Comparison of ENCODE assay signal across 21 cellular contexts in genomic region chr16:57030346-57030902, GRCh38. TPM values are rescaled to one million over a fixed set of nuclear protein-coding genes. Genes with fewer than 3 reads are reported as not detected.
DNase-seq lines count a peak whose midpoint lies in the region; ATAC-seq and TF ChIP-seq lines count a peak whose summit lies in the region.
"Had no signal": no experiment of that assay in that cellular context is flagged by ENCODE, and none has a peak within 500 bp of the region (broad histone marks: within the 10 kb centered on the region; RNA-seq: fewer than 3 reads in every experiment).

No MANE protein-coding gene starts in this region.

- H3K36me3 Mint-ChIP-seq in activated naive CD8-positive, alpha-beta T cell, result peaks cover 34% of the 10 kb centered on the region
- peaks cover 66% of the 10 kb centered on the region for H3K36me3 Mint-ChIP-seq in activated naive CD8-positive, alpha-beta T cell treated with anti-CD3 and anti-CD28 coated beads, Interleukin-2, amount 50 U/mL, for 24 hours (ENCODE audit: low read depth)
- H3K36me3 Mint-ChIP-seq in effector memory CD8-positive, alpha-beta T cell (ENCODE audit: insufficient read depth), result peaks cover 78% of the 10 kb centered on the region
- peaks cover 73 to 86% of the 10 kb centered on the region in 2 donors for H3K36me3 Mint-ChIP-seq in stimulated activated naive B cell treated with anti-CD40 and anti-IgM and Interleukin-4, amounts not matched to agents 10 μg/mL and 1 μg/mL and 100 μg/mL, for 72 hours

- no peak for TF ChIP-seq CTCF in osteoblast (IDR thresholded peaks at IDR 0.05; ENCODE audit: extremely low read depth, low read depth, low read length)

- no peak overlapping the region for H3K4me2 ChIP-seq in osteoblast (ENCODE audit: insufficient read depth, low read length)

- H3K9me3 Mint-ChIP-seq in activated naive CD8-positive, alpha-beta T cell (ENCODE audit: low read depth), result no peaks in the 10 kb centered on the region
- no peaks in the 10 kb centered on the region for H3K9me3 Mint-ChIP-seq in activated naive CD8-positive, alpha-beta T cell treated with anti-CD3 and anti-CD28 coated beads, Interleukin-2, amount 50 U/mL, for 24 hours
- no peaks in the 10 kb centered on the region for H3K9me3 Mint-ChIP-seq in effector memory CD8-positive, alpha-beta T cell
- H3K9me3 Mint-ChIP-seq in stimulated activated naive B cell treated with anti-CD40 and anti-IgM and Interleukin-4, amounts not matched to agents 10 μg/mL and 1 μg/mL and 100 μg/mL, for 72 hours, result peaks cover 4% of the 10 kb centered on the region in 2 donors

- no peak overlapping the region for H3K27ac ChIP-seq in osteoblast (ENCODE audit: low read depth, low read length)
- H3K27ac ChIP-seq: gastrocnemius medialis, right lobe of liver, SK-N-MC, suprapubic skin had no signal

- no peaks in the 10 kb centered on the region for H3K79me2 ChIP-seq in osteoblast (ENCODE audit: insufficient read depth, low read length)

- H3K27me3 ChIP-seq in osteoblast (ENCODE audit: insufficient read depth, low read length), result no peaks in the 10 kb centered on the region
- H3K27me3 ChIP-seq: gastrocnemius medialis, right lobe of liver, suprapubic skin had no signal

- H3K4me3 ChIP-seq in osteoblast (ENCODE audit: insufficient read depth, low read length), result no peak overlapping the region
- H3K4me3 ChIP-seq: gastrocnemius medialis, right lobe of liver, SK-N-MC, suprapubic skin had no signal

- no peaks in the 10 kb centered on the region for H3K27me3 Mint-ChIP-seq in activated naive CD8-positive, alpha-beta T cell
- H3K27me3 Mint-ChIP-seq in activated naive CD8-positive, alpha-beta T cell treated with anti-CD3 and anti-CD28 coated beads, Interleukin-2, amount 50 U/mL, for 24 hours, result no peaks in the 10 kb centered on the region
- no peaks in the 10 kb centered on the region for H3K27me3 Mint-ChIP-seq in effector memory CD8-positive, alpha-beta T cell
- no peaks in the 10 kb centered on the region for H3K27me3 Mint-ChIP-seq in stimulated activated naive B cell treated with anti-CD40 and anti-IgM and Interleukin-4, amounts not matched to agents 10 μg/mL and 1 μg/mL and 100 μg/mL, for 72 hours

- H4K20me1 ChIP-seq in osteoblast (ENCODE audit: insufficient read depth, low read length), result peaks cover 6% of the 10 kb centered on the region

- H3K9me3 ChIP-seq in osteoblast (ENCODE audit: low read depth, low read length), result no peaks in the 10 kb centered on the region
- H3K9me3 ChIP-seq: gastrocnemius medialis, right lobe of liver, suprapubic skin had no signal

- ATAC-seq in activated naive CD8-positive, alpha-beta T cell treated with anti-CD3 and anti-CD28 coated beads, Interleukin-2, amount 50 U/mL, for 24 hours, result no peak
- ATAC-seq in effector memory CD8-positive, alpha-beta T cell (replicated peaks), result no peak
- no peak for ATAC-seq in stimulated activated naive B cell treated with anti-CD40 and anti-IgM and Interleukin-4, amounts not matched to agents 10 μg/mL and 1 μg/mL and 100 μg/mL, for 72 hours (replicated peaks)
- ATAC-seq: gastrocnemius medialis, right lobe of liver had no signal

- no peak for TF ChIP-seq EP300 in Ishikawa (IDR thresholded peaks at IDR 0.05; ENCODE audit: borderline replicate concordance)

- H3K4me1 Mint-ChIP-seq in activated naive CD8-positive, alpha-beta T cell (ENCODE audit: low read depth), result peaks cover 85% of the 10 kb centered on the region
- peaks cover 72% of the 10 kb centered on the region for H3K4me1 Mint-ChIP-seq in activated naive CD8-positive, alpha-beta T cell treated with anti-CD3 and anti-CD28 coated beads, Interleukin-2, amount 50 U/mL, for 24 hours
- peaks cover 61 to 74% of the 10 kb centered on the region in 2 donors for H3K4me1 Mint-ChIP-seq in effector memory CD8-positive, alpha-beta T cell (ENCODE audit: low read depth in 2 of 2)
- peaks cover 18 to 35% of the 10 kb centered on the region in 2 donors for H3K4me1 Mint-ChIP-seq in stimulated activated naive B cell treated with anti-CD40 and anti-IgM and Interleukin-4, amounts not matched to agents 10 μg/mL and 1 μg/mL and 100 μg/mL, for 72 hours

- no peak overlapping the region for H2AFZ ChIP-seq in osteoblast (ENCODE audit: low read length)

- no peak for TF ChIP-seq RAD21 in Ishikawa (IDR thresholded peaks at IDR 0.05; ENCODE audit: low read depth)

- H3K36me3 ChIP-seq in osteoblast (ENCODE audit: insufficient read depth, low read length), result peaks cover 16% of the 10 kb centered on the region
- H3K36me3 ChIP-seq: gastrocnemius medialis, right lobe of liver had no signal

- H3K4me3 Mint-ChIP-seq in activated naive CD8-positive, alpha-beta T cell, result no peak overlapping the region
- H3K4me3 Mint-ChIP-seq in activated naive CD8-positive, alpha-beta T cell treated with anti-CD3 and anti-CD28 coated beads, Interleukin-2, amount 50 U/mL, for 24 hours, result no peak overlapping the region
- H3K4me3 Mint-ChIP-seq in effector memory CD8-positive, alpha-beta T cell, result peak overlapping the region in 1 of 2 donors; percentile 64
- H3K4me3 Mint-ChIP-seq in stimulated activated naive B cell treated with anti-CD40 and anti-IgM and Interleukin-4, amounts not matched to agents 10 μg/mL and 1 μg/mL and 100 μg/mL, for 72 hours, result peak overlapping the region; percentile 2 to 38
- H3K4me3 Mint-ChIP-seq: CD14-positive monocyte had no signal

- peaks cover 7% of the 10 kb centered on the region for H3K4me1 ChIP-seq in osteoblast (ENCODE audit: insufficient read depth, low read length)
- H3K4me1 ChIP-seq: gastrocnemius medialis, right lobe of liver had no signal

- peak overlapping the region; percentile 78 for H3K27ac Mint-ChIP-seq in activated naive CD8-positive, alpha-beta T cell
- H3K27ac Mint-ChIP-seq in activated naive CD8-positive, alpha-beta T cell treated with anti-CD3 and anti-CD28 coated beads, Interleukin-2, amount 50 U/mL, for 24 hours, result no peak overlapping the region
- H3K27ac Mint-ChIP-seq in effector memory CD8-positive, alpha-beta T cell, result peak overlapping the region; percentile 19 to 80
- H3K27ac Mint-ChIP-seq in stimulated activated naive B cell treated with anti-CD40 and anti-IgM and Interleukin-4, amounts not matched to agents 10 μg/mL and 1 μg/mL and 100 μg/mL, for 72 hours, result peak overlapping the region; percentile 26
- H3K27ac Mint-ChIP-seq: progenitor cell of endocrine pancreas had no signal

- DNase-seq in activated naive CD8-positive, alpha-beta T cell treated with anti-CD3 and anti-CD28 coated beads, Interleukin-2, amount 50 U/mL, for 24 hours, result no peak
- no peak for DNase-seq in effector memory CD8-positive, alpha-beta T cell
- DNase-seq in stimulated activated naive B cell treated with anti-CD40 and anti-IgM and Interleukin-4, amounts not matched to agents 10 μg/mL and 1 μg/mL and 100 μg/mL, for 72 hours, result no peak
- DNase-seq in osteoblast (ENCODE audit: insufficient read length, low spot score, missing footprints) (no peak), cerebellar nuclear complex (lab: John Stamatoyannopoulos, UW) (no peak)
- DNase-seq: activated T-cell treated with anti-CD3 and anti-CD28 coated beads for 4 hours; central memory CD4-positive, alpha-beta T cell; gastrocnemius medialis; MV-4-11; NCI-H146; NCI-H446 treated with DMSO at 0.1 percent for 48 hours; stimulated activated CD4-positive, alpha-beta T cell treated with anti-CD3 and anti-CD28 coated beads, Interleukin-12 subunit alpha, Interleukin-12 subunit beta, amount 100 ng/mL, for 4 hours; stimulated activated CD4-positive, alpha-beta T cell treated with anti-CD3 and anti-CD28 coated beads, Interleukin-4, amount 100 ng/mL, for 1 hour; stimulated activated naive CD4-positive, alpha-beta T cell had no signal

TF ChIP-seq in Ishikawa, 13 proteins besides CTCF, POLR2A, EP300 and RAD21:
- TF ChIP-seq TAF1 (IDR thresholded peaks at IDR 0.05; ENCODE audit: low read depth), result no peak
- TF ChIP-seq NFIC (IDR thresholded peaks at IDR 0.05), result no peak
- TF ChIP-seq, protein P1, sequence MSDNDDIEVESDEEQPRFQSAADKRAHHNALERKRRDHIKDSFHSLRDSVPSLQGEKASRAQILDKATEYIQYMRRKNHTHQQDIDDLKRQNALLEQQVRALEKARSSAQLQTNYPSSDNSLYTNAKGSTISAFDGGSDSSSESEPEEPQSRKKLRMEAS (IDR thresholded peaks at IDR 0.05), result no peak
- TF ChIP-seq, protein P2, sequence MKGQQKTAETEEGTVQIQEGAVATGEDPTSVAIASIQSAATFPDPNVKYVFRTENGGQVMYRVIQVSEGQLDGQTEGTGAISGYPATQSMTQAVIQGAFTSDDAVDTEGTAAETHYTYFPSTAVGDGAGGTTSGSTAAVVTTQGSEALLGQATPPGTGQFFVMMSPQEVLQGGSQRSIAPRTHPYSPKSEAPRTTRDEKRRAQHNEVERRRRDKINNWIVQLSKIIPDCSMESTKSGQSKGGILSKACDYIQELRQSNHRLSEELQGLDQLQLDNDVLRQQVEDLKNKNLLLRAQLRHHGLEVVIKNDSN (IDR thresholded peaks at IDR 0.05), result no peak
- no peak for TF ChIP-seq CEBPB (IDR thresholded peaks at IDR 0.05)
- TF ChIP-seq REST (IDR thresholded peaks at IDR 0.05; ENCODE audit: low read depth), result peak; percentile 69

RNA-seq across cellular contexts. Expression of gene NLRC5, which starts 41.1 kb away (rescaled TPM):
- 52.1 and 57.2 TPM in 2 replicates for total RNA-seq in osteoblast
- total RNA-seq: progenitor cell of endocrine pancreas had no signal

Comparison
In these comparisons a context has a peak if more than half of its experiments do, and no peak if none do; other contexts are left out.
1. H3K4me3 Mint-ChIP-seq: peak in stimulated activated naive B cell treated with anti-CD40 and anti-IgM and Interleukin-4, amounts not matched to agents 10 μg/mL and 1 μg/mL and 100 μg/mL, for 72 hours (2 of 2); none in activated naive CD8-positive, alpha-beta T cell (single experiment) and activated naive CD8-positive, alpha-beta T cell treated with anti-CD3 and anti-CD28 coated beads, Interleukin-2, amount 50 U/mL, for 24 hours (single experiment).